16 cellular contexts compared by ENCODE assay signal in the genomic region with DNA sequence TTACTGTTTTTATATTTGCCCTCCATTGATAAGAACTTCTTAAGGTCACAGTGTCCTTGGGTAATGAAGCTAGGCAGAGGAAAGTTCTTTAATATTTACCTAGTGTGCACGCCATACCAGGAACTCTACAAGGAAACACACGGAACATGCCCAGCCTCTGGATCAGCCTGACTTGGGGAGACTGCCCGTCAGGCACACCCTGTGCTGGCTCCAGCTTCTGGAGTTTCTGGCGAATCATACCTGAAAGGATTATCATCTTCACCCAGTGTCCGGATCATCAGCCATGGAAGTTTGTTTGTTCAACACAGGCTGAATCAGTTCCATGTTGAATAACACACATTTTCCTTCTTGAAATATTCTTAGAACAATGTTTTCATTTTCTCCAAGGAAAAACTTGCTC.
A peak's percentile ranks its signal among the peaks of the same experiment; 100 is the strongest.
DNase-seq lines count a peak whose midpoint lies in the region; ATAC-seq and TF ChIP-seq lines count a peak whose summit lies in the region.
"Had no signal": no experiment of that assay in that cellular context is flagged by ENCODE, and none has a peak within 500 bp of the region (broad histone marks: within the 10 kb centered on the region; RNA-seq: fewer than 3 reads in every experiment).

No MANE protein-coding gene starts in this region.

- no peak overlapping the region for H3K4ac ChIP-seq in mesendoderm (ENCODE audit: low read depth, low read length)

- H3K4me2 ChIP-seq in mesendoderm (ENCODE audit: low read length) = no peak overlapping the region

- H3K36me3 ChIP-seq in esophagus (ENCODE audit: control insufficient read depth in 2 of 2, insufficient read depth in 2 of 2, low read length in 1 of 2) (no peaks in the 10 kb centered on the region), mesendoderm (ENCODE audit: control insufficient read depth, insufficient read depth, low read length) (no peaks in the 10 kb centered on the region), thoracic aorta (no peaks in the 10 kb centered on the region)

- H3K9me3 Mint-ChIP-seq in activated T-cell treated with anti-CD3 and anti-CD28 coated beads, Interleukin-2, amount 50 U/mL, for 72 hours = no peaks in the 10 kb centered on the region
- H3K9me3 Mint-ChIP-seq: activated naive CD4-positive, alpha-beta T cell treated with anti-CD3 and anti-CD28 coated beads, Interleukin-2, amount 50 U/mL, for 72 hours; effector memory CD8-positive, alpha-beta T cell had no signal

- peak overlapping the region; percentile 15 for H3K23ac ChIP-seq in mesendoderm (ENCODE audit: low read length)

- no peak overlapping the region for H2BK120ac ChIP-seq in mesendoderm (ENCODE audit: low read depth, low read length)

- H3K36me3 Mint-ChIP-seq in activated T-cell treated with anti-CD3 and anti-CD28 coated beads, Interleukin-2, amount 50 U/mL, for 72 hours (ENCODE audit: insufficient read depth in 2 of 2) = no peaks in the 10 kb centered on the region
- H3K36me3 Mint-ChIP-seq: activated naive CD4-positive, alpha-beta T cell treated with anti-CD3 and anti-CD28 coated beads, Interleukin-2, amount 50 U/mL, for 72 hours had no signal

- H3K27me3 Mint-ChIP-seq in activated T-cell treated with anti-CD3 and anti-CD28 coated beads, Interleukin-2, amount 50 U/mL, for 72 hours (ENCODE audit: low read depth) = peaks cover 20% of the 10 kb centered on the region

- no peaks in the 10 kb centered on the region for H3K79me1 ChIP-seq in mesendoderm (ENCODE audit: low read length)

- H3K4me1 ChIP-seq in esophagus (ENCODE audit: control insufficient read depth in 2 of 2, insufficient read depth in 2 of 2, low read length in 1 of 2) (no peaks in the 10 kb centered on the region), mesendoderm (ENCODE audit: control insufficient read depth, low read depth, low read length) (peaks cover 7% of the 10 kb centered on the region), thoracic aorta (ENCODE audit: control insufficient read depth in 1 of 2, low read depth in 2 of 2) (peaks cover 50 to 98% of the 10 kb centered on the region in 2 donors)

- peak; percentile 92 for DNase-seq in LNCaP clone FGC (ENCODE audit: low read depth)
- no peak for DNase-seq in mesendoderm
- no peak for DNase-seq in thoracic aorta (ENCODE audit: low spot score)
- no peak for DNase-seq in C1 segment of cervical spinal cord (lab: John Stamatoyannopoulos, UW)
- no peak for DNase-seq in HuH-7 (ENCODE audit: low spot score)
- no peak for DNase-seq in activated T-cell treated with anti-CD3 and anti-CD28 coated beads, Interleukin-2, amount 50 U/mL, for 72 hours
- no peak for DNase-seq in stimulated activated CD8-positive, alpha-beta memory T cell treated with anti-CD3 and anti-CD28 coated beads, Interleukin-4, amount 100 ng/mL, for 48 hours
- DNase-seq: activated CD4-positive, alpha-beta T cell treated with anti-CD3 and anti-CD28 coated beads, Interleukin-2, amount 50 U/mL, for 48 hours; Caco-2; effector memory CD8-positive, alpha-beta T cell; NCI-H1092 treated with DMSO at 0.1 percent for 48 hours; NCI-H69; SW 1271 had no signal

- H2BK5ac ChIP-seq in mesendoderm (ENCODE audit: low read length) = no peak overlapping the region

- no peak overlapping the region for H2BK15ac ChIP-seq in mesendoderm (replicated peaks; ENCODE audit: low read depth)

- peak overlapping the region; percentile 43 for H2AK5ac ChIP-seq in mesendoderm (ENCODE audit: low read length)

- no peaks in the 10 kb centered on the region for H3K4me1 Mint-ChIP-seq in activated T-cell treated with anti-CD3 and anti-CD28 coated beads, Interleukin-2, amount 50 U/mL, for 72 hours (ENCODE audit: low read depth)

- peak overlapping the region; percentile 40 for H4K8ac ChIP-seq in mesendoderm (ENCODE audit: low read depth, low read length)

- peak overlapping the region; percentile 9; the same call in 1 of the 2 replicates for H3K4me3 ChIP-seq in LNCaP clone FGC (ENCODE audit: low read depth, low read length)
- H3K4me3 ChIP-seq in esophagus (ENCODE audit: low read depth in 1 of 2, low read length in 2 of 2) = no peak overlapping the region
- no peak overlapping the region for H3K4me3 ChIP-seq in mesendoderm (ENCODE audit: low read length)
- H3K4me3 ChIP-seq in thoracic aorta = peak overlapping the region; percentile 56
- H3K4me3 ChIP-seq: skin epidermis had no signal

- peak overlapping the region; percentile 72 for H3K18ac ChIP-seq in mesendoderm (ENCODE audit: low read length)

- no peak overlapping the region for H3K4me3 Mint-ChIP-seq in activated T-cell treated with anti-CD3 and anti-CD28 coated beads, Interleukin-2, amount 50 U/mL, for 72 hours
- H3K4me3 Mint-ChIP-seq: effector memory CD8-positive, alpha-beta T cell had no signal

- H3K56ac ChIP-seq in mesendoderm (ENCODE audit: low read length) = peak overlapping the region; percentile 60

- H3K27me3 ChIP-seq in esophagus (ENCODE audit: control insufficient read depth in 1 of 2, insufficient read depth in 2 of 2, low read length in 2 of 2) (no peaks in the 10 kb centered on the region), mesendoderm (ENCODE audit: insufficient read depth, low read length, poor library complexity) (no peaks in the 10 kb centered on the region), thoracic aorta (replicated peaks; ENCODE audit: insufficient read depth) (no peaks in the 10 kb centered on the region)

- no peaks in the 10 kb centered on the region for H3K79me2 ChIP-seq in mesendoderm (ENCODE audit: control insufficient read depth, insufficient read depth, low read length)

- H3K27ac ChIP-seq in esophagus (ENCODE audit: low read depth in 2 of 2, low read length in 1 of 2) (peak overlapping the region; percentile 56 to 67), mesendoderm (ENCODE audit: low read depth, low read length) (no peak overlapping the region), thoracic aorta (peak overlapping the region; percentile 85 to 90)

- H3K27ac Mint-ChIP-seq in activated T-cell treated with anti-CD3 and anti-CD28 coated beads, Interleukin-2, amount 50 U/mL, for 72 hours = no peak overlapping the region
- H3K27ac Mint-ChIP-seq: activated naive CD4-positive, alpha-beta T cell treated with anti-CD3 and anti-CD28 coated beads, Interleukin-2, amount 50 U/mL, for 72 hours; effector memory CD8-positive, alpha-beta T cell had no signal

- WGBS in esophagus, 2 donors = 29 to 31% methylated on average over 5 of the region's 5 CpGs
- WGBS in mesendoderm (ENCODE audit: extremely low coverage, insufficient coverage, low lambda C conversion rate) = no CpG with 5 or more reads among the region's 5 CpGs

- ATAC-seq in thoracic aorta (ENCODE audit: insufficient number of reproducible peaks, low FRiP score, low read depth) = no peak
- ATAC-seq in activated T-cell treated with anti-CD3 and anti-CD28 coated beads, Interleukin-2, amount 50 U/mL, for 72 hours (replicated peaks in 1 of 2) = no peak
- ATAC-seq: activated naive CD4-positive, alpha-beta T cell treated with anti-CD3 and anti-CD28 coated beads, Interleukin-2, amount 50 U/mL, for 72 hours; effector memory CD8-positive, alpha-beta T cell had no signal

- H3K9me3 ChIP-seq in esophagus (ENCODE audit: control insufficient read depth in 2 of 2, insufficient read depth in 1 of 2, low read depth in 1 of 2, low read length in 1 of 2) (no peaks in the 10 kb centered on the region), thoracic aorta (no peaks in the 10 kb centered on the region)
- H3K9me3 ChIP-seq: Caco-2 had no signal

- no peak overlapping the region for H4K5ac ChIP-seq in mesendoderm (ENCODE audit: low read length)

- H3K9ac ChIP-seq in mesendoderm (ENCODE audit: low read length) = peak overlapping the region; percentile 10

- TF ChIP-seq CTCF in LNCaP clone FGC (IDR thresholded peaks at IDR 0.05; ENCODE audit: control insufficient read depth, extremely low read depth, insufficient read depth) (no peak), thoracic aorta (IDR thresholded peaks at IDR 0.05) (no peak)

Comparison
In these comparisons a context has a peak if more than half of its experiments do, and no peak if none do; other contexts are left out.
1. H3K4me3 ChIP-seq: peak in LNCaP clone FGC (single experiment) and thoracic aorta (single experiment); none in esophagus (0 of 2) and mesendoderm (single experiment).